ENCODE assay signal across 13 cellular contexts in the genomic region with DNA sequence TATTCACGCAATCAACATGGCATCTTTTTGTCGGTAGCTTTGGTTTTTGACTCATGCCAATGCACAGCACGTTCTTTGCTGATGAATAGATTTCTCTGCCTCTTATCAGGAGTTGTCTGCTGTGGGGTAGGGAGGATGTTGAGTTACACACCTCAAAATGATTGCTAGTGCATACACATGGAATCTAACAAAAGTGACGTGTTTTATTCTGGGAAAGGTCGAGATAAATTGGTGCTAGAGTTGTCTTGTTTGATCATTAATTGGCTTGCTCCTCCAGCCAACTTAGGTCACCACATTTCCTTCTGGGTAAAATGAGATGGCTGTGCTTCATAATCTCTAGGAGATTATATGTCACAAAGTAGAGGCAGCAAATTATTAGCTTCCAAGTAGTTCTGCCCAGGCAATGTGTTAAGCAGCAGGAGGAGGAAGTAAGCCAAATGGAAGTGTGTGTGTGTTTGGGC. TPM values are rescaled to one million over a fixed set of nuclear protein-coding genes. Genes with fewer than 3 reads are reported as not detected.
DNase-seq lines count a peak whose midpoint lies in the region; ATAC-seq and TF ChIP-seq lines count a peak whose summit lies in the region.
"Had no signal": no experiment of that assay in that cellular context is flagged by ENCODE, and none has a peak within 500 bp of the region (broad histone marks: within the 10 kb centered on the region; RNA-seq: fewer than 3 reads in every experiment).

No MANE protein-coding gene starts in this region.

- TF ChIP-seq POLR2A in esophagus squamous epithelium (IDR thresholded peaks at IDR 0.05), result no peak

- peaks cover 68% of the 10 kb centered on the region for H3K4me1 Mint-ChIP-seq in activated CD8-positive, alpha-beta T cell treated with anti-CD3 and anti-CD28 coated beads for 36 hours (ENCODE audit: low read depth)
- peaks cover 59% of the 10 kb centered on the region for H3K4me1 Mint-ChIP-seq in activated CD8-positive, alpha-beta T cell treated with anti-CD3 and anti-CD28 coated beads, Interleukin-2, amount 10 ng/mL, durations not matched to agents 7 days and 5 days (ENCODE audit: low read depth)
- peaks cover 43 to 63% of the 10 kb centered on the region in 2 donors for H3K4me1 Mint-ChIP-seq in stimulated activated naive B cell treated with anti-CD40 and anti-IgM and Interleukin-4, amounts not matched to agents 10 μg/mL and 1 μg/mL and 100 μg/mL, for 72 hours

- H3K27me3 Mint-ChIP-seq in activated CD8-positive, alpha-beta T cell treated with anti-CD3 and anti-CD28 coated beads for 36 hours, result no peaks in the 10 kb centered on the region
- no peaks in the 10 kb centered on the region for H3K27me3 Mint-ChIP-seq in activated CD8-positive, alpha-beta T cell treated with anti-CD3 and anti-CD28 coated beads, Interleukin-2, amount 10 ng/mL, durations not matched to agents 7 days and 5 days (ENCODE audit: low read depth)
- H3K27me3 Mint-ChIP-seq in stimulated activated naive B cell treated with anti-CD40 and anti-IgM and Interleukin-4, amounts not matched to agents 10 μg/mL and 1 μg/mL and 100 μg/mL, for 72 hours, result peaks cover 0 to 15% of the 10 kb centered on the region in 2 donors

- no peak for DNase-seq in activated CD8-positive, alpha-beta T cell treated with anti-CD3 and anti-CD28 coated beads for 36 hours
- no peak for DNase-seq in activated CD8-positive, alpha-beta T cell treated with anti-CD3 and anti-CD28 coated beads, Interleukin-2, amount 10 ng/mL, durations not matched to agents 7 days and 5 days
- DNase-seq in PC-9 (no peak), esophagus squamous epithelium (lab: John Stamatoyannopoulos, UW) (no peak), D341Med (ENCODE audit: low spot score) (no peak)
- no peak for DNase-seq in stimulated activated naive B cell treated with anti-CD40 and anti-IgM and Interleukin-4, amounts not matched to agents 10 μg/mL and 1 μg/mL and 100 μg/mL, for 72 hours
- DNase-seq in activated effector memory CD4-positive, alpha-beta T cell treated with anti-CD3 and anti-CD28 coated beads, Interleukin-2, amount 50 U/mL, for 16 hours, result no peak
- DNase-seq: activated gamma-delta T cell treated with Interleukin-2 at 50 U/mL for 16 hours; Kasumi-1; left colon; stimulated activated CD8-positive, alpha-beta memory T cell treated with anti-CD3 and anti-CD28 coated beads, Interleukin-4, amount 100 ng/mL, for 48 hours; T1000 had no signal

- intact Hi-C loops in activated CD8-positive, alpha-beta T cell treated with anti-CD3 and anti-CD28 coated beads for 36 hours (cut with micrococcal nuclease), result loop anchor here (5.0 kb wide), 1 partner anchor 36 kb away; no protein-coding TSS in a partner anchor
- intact Hi-C loops in PC-9 (cut with micrococcal nuclease; ENCODE audit: unreplicated experiment) (loop anchor here (2.0 kb wide), 1 partner anchor 42 kb away; the partner anchor contains the start of genes OFD1 and TRAPPC2), esophagus squamous epithelium (cut with DNase I) (no loop called here)

- peak overlapping the region; percentile 69 for H3K27ac Mint-ChIP-seq in activated CD8-positive, alpha-beta T cell treated with anti-CD3 and anti-CD28 coated beads for 36 hours
- H3K27ac Mint-ChIP-seq in activated CD8-positive, alpha-beta T cell treated with anti-CD3 and anti-CD28 coated beads, Interleukin-2, amount 10 ng/mL, durations not matched to agents 7 days and 5 days, result no peak overlapping the region
- H3K27ac Mint-ChIP-seq in stimulated activated naive B cell treated with anti-CD40 and anti-IgM and Interleukin-4, amounts not matched to agents 10 μg/mL and 1 μg/mL and 100 μg/mL, for 72 hours, result peak overlapping the region; percentile 20

- peak overlapping the region; percentile 43 for H3K4me3 Mint-ChIP-seq in activated CD8-positive, alpha-beta T cell treated with anti-CD3 and anti-CD28 coated beads for 36 hours
- H3K4me3 Mint-ChIP-seq in activated CD8-positive, alpha-beta T cell treated with anti-CD3 and anti-CD28 coated beads, Interleukin-2, amount 10 ng/mL, durations not matched to agents 7 days and 5 days, result no peak overlapping the region
- H3K4me3 Mint-ChIP-seq in stimulated activated naive B cell treated with anti-CD40 and anti-IgM and Interleukin-4, amounts not matched to agents 10 μg/mL and 1 μg/mL and 100 μg/mL, for 72 hours, result no peak overlapping the region

- ATAC-seq in activated CD8-positive, alpha-beta T cell treated with anti-CD3 and anti-CD28 coated beads for 36 hours, result no peak
- ATAC-seq in activated CD8-positive, alpha-beta T cell treated with anti-CD3 and anti-CD28 coated beads, Interleukin-2, amount 10 ng/mL, durations not matched to agents 7 days and 5 days, result no peak
- ATAC-seq in stimulated activated naive B cell treated with anti-CD40 and anti-IgM and Interleukin-4, amounts not matched to agents 10 μg/mL and 1 μg/mL and 100 μg/mL, for 72 hours (replicated peaks), result no peak
- no peak for ATAC-seq in HG03135 (IDR thresholded peaks at IDR 0.05; ENCODE audit: unreplicated experiment)
- ATAC-seq: left colon had no signal

- peak overlapping the region; percentile 96 for H3K4me2 ChIP-seq in PC-9

- peaks cover 30% of the 10 kb centered on the region; the same call in 1 of the 2 replicates for H3F3A ChIP-seq in PC-9 (ENCODE audit: insufficient read depth, low read depth)

- CTCF ChIA-PET in activated CD8-positive, alpha-beta T cell treated with anti-CD3 and anti-CD28 coated beads for 36 hours (lab: Charles Lee), result no interaction called here
- CTCF ChIA-PET in activated CD8-positive, alpha-beta T cell treated with anti-CD3 and anti-CD28 coated beads, Interleukin-2, amount 10 ng/mL, durations not matched to agents 7 days and 5 days (lab: Charles Lee), result no interaction called here
- CTCF ChIA-PET in PC-9 (lab: Charles Lee), result interaction anchor here (0.8 kb wide), 1 partner anchor 44 kb away, joined by 3 read pairs; no protein-coding TSS in a partner anchor

- no peaks in the 10 kb centered on the region for H3K9me3 ChIP-seq in PC-9 (ENCODE audit: insufficient read depth, low read depth)
- no peaks in the 10 kb centered on the region for H3K9me3 ChIP-seq in esophagus squamous epithelium

- H3K4me3 ChIP-seq in PC-9 (peak overlapping the region; percentile 22; the same call in 1 of the 2 replicates), esophagus squamous epithelium (no peak overlapping the region)

- H4K20me1 ChIP-seq in PC-9 (ENCODE audit: insufficient read depth), result peaks cover 7% of the 10 kb centered on the region; the same call in 1 of the 2 replicates

- H3K9me3 Mint-ChIP-seq in activated CD8-positive, alpha-beta T cell treated with anti-CD3 and anti-CD28 coated beads for 36 hours, result no peaks in the 10 kb centered on the region
- H3K9me3 Mint-ChIP-seq in activated CD8-positive, alpha-beta T cell treated with anti-CD3 and anti-CD28 coated beads, Interleukin-2, amount 10 ng/mL, durations not matched to agents 7 days and 5 days (ENCODE audit: insufficient read depth), result no peaks in the 10 kb centered on the region
- no peaks in the 10 kb centered on the region for H3K9me3 Mint-ChIP-seq in stimulated activated naive B cell treated with anti-CD40 and anti-IgM and Interleukin-4, amounts not matched to agents 10 μg/mL and 1 μg/mL and 100 μg/mL, for 72 hours

- H3K36me3 ChIP-seq in PC-9 (ENCODE audit: low read depth) (peaks cover 6% of the 10 kb centered on the region; the same call in 1 of the 2 replicates), esophagus squamous epithelium (no peaks in the 10 kb centered on the region)

- peak overlapping the region; percentile 90 for H3K27ac ChIP-seq in PC-9
- H3K27ac ChIP-seq in esophagus squamous epithelium, result peak overlapping the region; percentile 27 to 74 (median 65)

- TF ChIP-seq CTCF in activated CD8-positive, alpha-beta T cell treated with anti-CD3 and anti-CD28 coated beads for 36 hours (IDR thresholded peaks at IDR 0.05), result no peak
- TF ChIP-seq CTCF in PC-9 (conservative IDR thresholded peaks at IDR 0.05) (no peak), esophagus squamous epithelium (IDR thresholded peaks at IDR 0.05) (no peak)

- POLR2A ChIA-PET in activated CD8-positive, alpha-beta T cell treated with anti-CD3 and anti-CD28 coated beads for 36 hours (lab: Charles Lee), result no interaction called here
- POLR2A ChIA-PET in activated CD8-positive, alpha-beta T cell treated with anti-CD3 and anti-CD28 coated beads, Interleukin-2, amount 10 ng/mL, durations not matched to agents 7 days and 5 days (lab: Charles Lee), result no interaction called here
- POLR2A ChIA-PET in PC-9 (lab: Charles Lee; ENCODE audit: unreplicated experiment), result interaction anchor here (0.5 kb wide), 1 partner anchor 42 kb away, joined by 6 read pairs; the partner anchor contains the start of genes OFD1 and TRAPPC2

- no peak overlapping the region for H2AFZ ChIP-seq in PC-9

- H3K4me1 ChIP-seq in PC-9 (replicated peaks; ENCODE audit: insufficient read depth), result peaks cover 52% of the 10 kb centered on the region
- H3K4me1 ChIP-seq in esophagus squamous epithelium, result peaks cover 8 to 64% (median 12%) of the 10 kb centered on the region in 3 donors

- H3K27me3 ChIP-seq in PC-9 (ENCODE audit: insufficient read depth, low read depth) (no peaks in the 10 kb centered on the region), esophagus squamous epithelium (peaks cover 0 to 5% (median 0%) of the 10 kb centered on the region in 4 donors)

- H3K79me2 ChIP-seq in PC-9 (ENCODE audit: low read depth), result peaks cover 85% of the 10 kb centered on the region

- H3K36me3 Mint-ChIP-seq in activated CD8-positive, alpha-beta T cell treated with anti-CD3 and anti-CD28 coated beads for 36 hours (ENCODE audit: low read depth), result peaks cover 31% of the 10 kb centered on the region
- peaks cover 17% of the 10 kb centered on the region for H3K36me3 Mint-ChIP-seq in activated CD8-positive, alpha-beta T cell treated with anti-CD3 and anti-CD28 coated beads, Interleukin-2, amount 10 ng/mL, durations not matched to agents 7 days and 5 days (ENCODE audit: low read depth)
- H3K36me3 Mint-ChIP-seq in stimulated activated naive B cell treated with anti-CD40 and anti-IgM and Interleukin-4, amounts not matched to agents 10 μg/mL and 1 μg/mL and 100 μg/mL, for 72 hours, result peaks cover 5 to 8% of the 10 kb centered on the region in 2 donors

- 57 to 63% methylated on average over 4 to 5 of the region's 5 CpGs for WGBS in esophagus squamous epithelium, 2 donors

- no peaks in the 10 kb centered on the region for H3K9me2 ChIP-seq in PC-9 (ENCODE audit: insufficient read depth)

- BruUV-seq in PC-9 (replicated peaks; lab: Mats Ljungman, UMichigan), result no TSS peak

RNA-seq across cellular contexts. Expression of gene RAB9A, which starts 3.9 kb away (rescaled TPM):
- total RNA-seq in activated CD8-positive, alpha-beta T cell treated with anti-CD3 and anti-CD28 coated beads for 36 hours, result 10 to 100 TPM; 30.8 to 31.7 TPM
- 10 to 100 TPM; 10.6 to 11.2 TPM for total RNA-seq in activated CD8-positive, alpha-beta T cell treated with anti-CD3 and anti-CD28 coated beads, Interleukin-2, amount 10 ng/mL, durations not matched to agents 7 days and 5 days
- total RNA-seq in PC-9 (2021), result 26.7 and 30.7 TPM in 2 replicates
- 10 to 100 TPM; 24.4 to 28.6 (median 25.8) TPM for total RNA-seq in esophagus squamous epithelium

RNA-seq across cellular contexts. Expression of gene TCEANC, which starts 39.9 kb away (rescaled TPM):
- 1 to 10 TPM; 1.3 to 1.4 TPM for total RNA-seq in activated CD8-positive, alpha-beta T cell treated with anti-CD3 and anti-CD28 coated beads for 36 hours
- total RNA-seq in activated CD8-positive, alpha-beta T cell treated with anti-CD3 and anti-CD28 coated beads, Interleukin-2, amount 10 ng/mL, durations not matched to agents 7 days and 5 days, result 1 to 10 TPM; 3.8 to 4.1 TPM
- total RNA-seq in PC-9 (2021), result 0.96 and 1.2 TPM in 2 replicates
- 1 to 10 TPM; 1.3 to 2.6 (median 2.0) TPM for total RNA-seq in esophagus squamous epithelium

RNA-seq across cellular contexts. Expression of gene TRAPPC2, which starts 41.6 kb away (rescaled TPM):
- total RNA-seq in activated CD8-positive, alpha-beta T cell treated with anti-CD3 and anti-CD28 coated beads for 36 hours, result 10 to 100 TPM; 16.0 to 19.2 TPM
- 10 to 100 TPM; 21.6 to 23.2 TPM for total RNA-seq in activated CD8-positive, alpha-beta T cell treated with anti-CD3 and anti-CD28 coated beads, Interleukin-2, amount 10 ng/mL, durations not matched to agents 7 days and 5 days
- 18.5 and 23.6 TPM in 2 replicates for total RNA-seq in PC-9 (2021)
- total RNA-seq in esophagus squamous epithelium, result 10 to 100 TPM in 3 of 4 donors, 1 to 10 TPM in 1; 8.9 to 12.8 (median 11.0) TPM

RNA-seq across cellular contexts. Expression of gene OFD1, which starts 41.7 kb away (rescaled TPM):
- 10 to 100 TPM; 32.4 to 34.5 TPM for total RNA-seq in activated CD8-positive, alpha-beta T cell treated with anti-CD3 and anti-CD28 coated beads for 36 hours
- 10 to 100 TPM; 29.6 to 30.4 TPM for total RNA-seq in activated CD8-positive, alpha-beta T cell treated with anti-CD3 and anti-CD28 coated beads, Interleukin-2, amount 10 ng/mL, durations not matched to agents 7 days and 5 days
- total RNA-seq in PC-9 (2021) (31.6 and 35.6 TPM in 2 replicates), esophagus squamous epithelium (10 to 100 TPM; 12.7 to 26.1 (median 20.6) TPM)
